11 cellular contexts compared by ENCODE assay signal in genomic region chr5:95715799-95716461, GRCh38. TPM values are rescaled to one million over a fixed set of nuclear protein-coding genes. Genes with fewer than 3 reads are reported as not detected.
DNase-seq lines count a peak whose midpoint lies in the region; ATAC-seq, FAIRE-seq and TF ChIP-seq lines count a peak whose summit lies in the region.
"Had no signal": no experiment of that assay in that cellular context is flagged by ENCODE, and none has a peak within 500 bp of the region (broad histone marks: within the 10 kb centered on the region; RNA-seq: fewer than 3 reads in every experiment).

No MANE protein-coding gene starts in this region.

- no peaks in the 10 kb centered on the region for H3K9me3 ChIP-seq in keratinocyte (ENCODE audit: control insufficient read depth, low read depth, low read length)

- peak; percentile 55 to 56 for ATAC-seq in activated T-cell treated with anti-CD3 and anti-CD28 coated beads, Interleukin-2, amount 50 U/mL, for 72 hours (replicated peaks in 1 of 2)
- no peak for ATAC-seq in GM19397 (IDR thresholded peaks at IDR 0.05; ENCODE audit: unreplicated experiment)

- no peak for TF ChIP-seq CTCF in keratinocyte (optimal IDR thresholded peaks at IDR 0.05 in 1 of 3, IDR thresholded peaks at IDR 0.05 in 1 of 3, conservative IDR thresholded peaks at IDR 0.05 in 1 of 3; ENCODE audit: extremely low read depth in 1 of 3, insufficient read depth in 2 of 3, low read length in 3 of 3)

- no peaks in the 10 kb centered on the region for H4K20me1 ChIP-seq in keratinocyte (ENCODE audit: control insufficient read depth, extremely low read depth, insufficient read depth, low read length)

- DNase-seq in DMS53 treated with DMSO at 0.1 percent for 48 hours (lab: John Stamatoyannopoulos, UW; ENCODE audit: unreplicated experiment) (peak; percentile 10), HCEC 1CT (peak; percentile 90), keratinocyte (ENCODE audit: low read depth, low spot score) (no peak), NCI-H345 (lab: John Stamatoyannopoulos, UW) (no peak), putamen (ENCODE audit: low spot score) (no peak)
- DNase-seq in activated T-cell treated with anti-CD3 and anti-CD28 coated beads, Interleukin-2, amount 50 U/mL, for 72 hours: peak; percentile 12 to 13
- no peak for DNase-seq in effector CD8-positive, alpha-beta T cell (lab: John Stamatoyannopoulos, UW)
- DNase-seq: activated effector memory CD4-positive, alpha-beta T cell treated with Interleukin-2 at 50 U/mL for 16 hours had no signal

- H3K36me3 Mint-ChIP-seq in activated T-cell treated with anti-CD3 and anti-CD28 coated beads, Interleukin-2, amount 50 U/mL, for 72 hours (ENCODE audit: insufficient read depth in 2 of 2): no peaks in the 10 kb centered on the region

- H3K36me3 ChIP-seq in keratinocyte (ENCODE audit: control insufficient read depth in 2 of 2, extremely low read depth in 1 of 2, insufficient read depth in 2 of 2, low read length in 2 of 2): no peaks in the 10 kb centered on the region

- FAIRE-seq in keratinocyte (lab: Jason Lieb, UNC): peak; percentile 81

- H3K4me2 ChIP-seq in keratinocyte (ENCODE audit: control insufficient read depth, extremely low read depth, insufficient read depth, low read depth, low read length): peak overlapping the region; percentile 12

- H3K27me3 Mint-ChIP-seq in activated T-cell treated with anti-CD3 and anti-CD28 coated beads, Interleukin-2, amount 50 U/mL, for 72 hours (ENCODE audit: low read depth): peaks cover 15% of the 10 kb centered on the region

- H3K9me3 Mint-ChIP-seq in activated T-cell treated with anti-CD3 and anti-CD28 coated beads, Interleukin-2, amount 50 U/mL, for 72 hours: peaks cover 0 to 1% of the 10 kb centered on the region in 2 donors
- H3K9me3 Mint-ChIP-seq: nephron had no signal

- no peak overlapping the region for H2AFZ ChIP-seq in keratinocyte (ENCODE audit: control insufficient read depth, low read length)

- H3K9ac ChIP-seq in keratinocyte (ENCODE audit: control insufficient read depth, extremely low read depth, insufficient read depth, low read length): no peak overlapping the region

- no peak overlapping the region for H3K27ac ChIP-seq in keratinocyte (ENCODE audit: control insufficient read depth, insufficient read depth, low read length)

- H3K79me2 ChIP-seq in keratinocyte (ENCODE audit: control insufficient read depth, insufficient read depth, low read length): no peaks in the 10 kb centered on the region

- peak overlapping the region in 1 of 2 donors; percentile 23 for H3K4me3 Mint-ChIP-seq in activated T-cell treated with anti-CD3 and anti-CD28 coated beads, Interleukin-2, amount 50 U/mL, for 72 hours
- H3K4me3 Mint-ChIP-seq: nephron had no signal

- peaks cover 22% of the 10 kb centered on the region for H3K4me1 Mint-ChIP-seq in activated T-cell treated with anti-CD3 and anti-CD28 coated beads, Interleukin-2, amount 50 U/mL, for 72 hours (ENCODE audit: low read depth)

- dilution Hi-C loops in keratinocyte (cut with MboI; ENCODE audit: extremely low pct_ligation_motif_present, low sequenced_read_pairs): no loop called here

- no peaks in the 10 kb centered on the region for H3K9me1 ChIP-seq in keratinocyte (ENCODE audit: control insufficient read depth, extremely low read depth, insufficient read depth, low read length)

- peaks cover 9% of the 10 kb centered on the region for H3K27me3 ChIP-seq in keratinocyte (ENCODE audit: control insufficient read depth, extremely low read depth, insufficient read depth, low read length)

- no peak overlapping the region for H3K4me3 ChIP-seq in keratinocyte (ENCODE audit: control insufficient read depth in 2 of 3, extremely low read depth in 1 of 3, insufficient read depth in 2 of 3, low read depth in 1 of 3, low read length in 3 of 3)

- peak overlapping the region; percentile 8 for H3K27ac Mint-ChIP-seq in activated T-cell treated with anti-CD3 and anti-CD28 coated beads, Interleukin-2, amount 50 U/mL, for 72 hours
- H3K27ac Mint-ChIP-seq: nephron had no signal

- H3K4me1 ChIP-seq in keratinocyte (ENCODE audit: control insufficient read depth, extremely low read depth, insufficient read depth, low read length): peaks cover 28% of the 10 kb centered on the region

RNA-seq across cellular contexts. Expression of gene RHOBTB3, which starts 15.2 kb away (rescaled TPM):
- total RNA-seq in activated T-cell treated with anti-CD3 and anti-CD28 coated beads, Interleukin-2, amount 50 U/mL, for 72 hours: 1 to 10 TPM; 1.3 to 5.2 TPM
- polyA plus RNA-seq in keratinocyte: 4.7 to 7.3 TPM (median 6.5 TPM) in 3 replicates
- polyA plus RNA-seq in keratinocyte (2011; ENCODE audit: low read depth): 1.4 TPM
- 7.5 and 7.7 TPM in 2 replicates for polyA plus RNA-seq in keratinocyte (2011; cell fraction: cytosol; rRNA removed)
- polyA plus RNA-seq in keratinocyte (2011; cell fraction: nucleus; rRNA removed): 13.9 and 16.5 TPM in 2 replicates
- 1.6 and 5.5 TPM in 2 replicates for polyA plus RNA-seq in keratinocyte (2012; ENCODE audit: low replicate concordance)
- polyA minus RNA-seq in keratinocyte: 19.5 to 37.6 TPM (median 29.0 TPM) in 3 replicates
- polyA minus RNA-seq in keratinocyte (2011; cell fraction: cytosol; rRNA and poly(A)+ RNA removed): 19.0 TPM
- 19.7 and 42.0 TPM in 2 replicates for polyA minus RNA-seq in keratinocyte (2011; cell fraction: nucleus; rRNA and poly(A)+ RNA removed)

RNA-seq across cellular contexts. Expression of gene SPATA9, which starts 33.1 kb away (rescaled TPM):
- under 1 TPM in 1 of 2 donors, not detected in 1; 0.36 TPM for total RNA-seq in activated T-cell treated with anti-CD3 and anti-CD28 coated beads, Interleukin-2, amount 50 U/mL, for 72 hours
- not detected in 3 replicates for polyA plus RNA-seq in keratinocyte
- 0.14 TPM for polyA plus RNA-seq in keratinocyte (2011; ENCODE audit: low read depth)
- not detected in 2 replicates for polyA plus RNA-seq in keratinocyte (2011; cell fraction: cytosol; rRNA removed)
- polyA plus RNA-seq in keratinocyte (2011; cell fraction: nucleus; rRNA removed): not detected in 2 replicates
- 0.27 TPM in 1 of 2 replicates, not detected in the other for polyA plus RNA-seq in keratinocyte (2012; ENCODE audit: low replicate concordance)
- not detected in 3 replicates for polyA minus RNA-seq in keratinocyte
- polyA minus RNA-seq in keratinocyte (2011; cell fraction: cytosol; rRNA and poly(A)+ RNA removed): not detected
- not detected in 2 replicates for polyA minus RNA-seq in keratinocyte (2011; cell fraction: nucleus; rRNA and poly(A)+ RNA removed)
- total RNA-seq: glomerular endothelial cell had no signal

Comparison
In these comparisons a context has a peak if more than half of its experiments do, and no peak if none do; other contexts are left out.
1. DNase-seq: peak in DMS53 treated with DMSO at 0.1 percent for 48 hours (single experiment), HCEC 1CT (single experiment) and activated T-cell treated with anti-CD3 and anti-CD28 coated beads, Interleukin-2, amount 50 U/mL, for 72 hours (2 of 2); none in keratinocyte (single experiment), NCI-H345 (single experiment), putamen (single experiment) and effector CD8-positive, alpha-beta T cell (single experiment).